In genomic region chr12:53046655-53047220, GRCh38 we compare ENCODE assay signal across 8 cellular contexts. TPM values are rescaled to one million over a fixed set of nuclear protein-coding genes. Genes with fewer than 3 reads are reported as not detected.
DNase-seq lines count a peak whose midpoint lies in the region; ATAC-seq and TF ChIP-seq lines count a peak whose summit lies in the region.

No MANE protein-coding gene starts in this region.

- no peak overlapping the region for H2BK15ac ChIP-seq in neuronal stem cell (ENCODE audit: low read length)

- H3K27me3 ChIP-seq in neuronal stem cell (ENCODE audit: control insufficient read depth in 3 of 3, insufficient read depth in 3 of 3, low read depth in 1 of 3, low read length in 3 of 3) = no peaks in the 10 kb centered on the region

- no peaks in the 10 kb centered on the region for H3K9me3 Mint-ChIP-seq in activated naive CD4-positive, alpha-beta T cell treated with anti-CD3 and anti-CD28 coated beads for 36 hours
- no peaks in the 10 kb centered on the region for H3K9me3 Mint-ChIP-seq in activated naive CD8-positive, alpha-beta T cell (ENCODE audit: low read depth)
- H3K9me3 Mint-ChIP-seq in type B pancreatic cell = no peaks in the 10 kb centered on the region

- H2BK12ac ChIP-seq in neuronal stem cell (ENCODE audit: low read length) = peak overlapping the region; percentile 41

- no peak for TF ChIP-seq CTCF in type B pancreatic cell (conservative IDR thresholded peaks at IDR 0.05)

- peak overlapping the region; percentile 43 for H3K27ac Mint-ChIP-seq in activated naive CD4-positive, alpha-beta T cell treated with anti-CD3 and anti-CD28 coated beads for 36 hours
- peak overlapping the region; percentile 85 for H3K27ac Mint-ChIP-seq in activated naive CD8-positive, alpha-beta T cell
- H3K27ac Mint-ChIP-seq in type B pancreatic cell = peak overlapping the region; percentile 93

- CTCF ChIA-PET in activated naive CD4-positive, alpha-beta T cell treated with anti-CD3 and anti-CD28 coated beads for 36 hours (lab: Charles Lee) = interaction anchor here (0.6 to 2.9 kb wide), 7 partner anchors 7 to 218 kb away, joined by 3 to 8 read pairs (median 3); partner anchors contain the start of gene SOAT2

- H3K4me1 ChIP-seq in neuronal stem cell (ENCODE audit: control insufficient read depth in 2 of 2, insufficient read depth in 1 of 2, low read depth in 1 of 2, low read length in 2 of 2) = peaks cover 37 to 51% of the 10 kb centered on the region in 2 donors

- H3K4me3 Mint-ChIP-seq in activated naive CD4-positive, alpha-beta T cell treated with anti-CD3 and anti-CD28 coated beads for 36 hours = peak overlapping the region; percentile 83
- peak overlapping the region; percentile 92 for H3K4me3 Mint-ChIP-seq in activated naive CD8-positive, alpha-beta T cell
- H3K4me3 Mint-ChIP-seq in type B pancreatic cell = peak overlapping the region; percentile 98

- peak overlapping the region; percentile 92 for H3K4me2 ChIP-seq in neuronal stem cell (ENCODE audit: insufficient read depth, low read length, poor library complexity, severe bottlenecking)

- peak overlapping the region; percentile 94 for H2AFZ ChIP-seq in neuronal stem cell (ENCODE audit: low read length)

- H3K14ac ChIP-seq in neuronal stem cell (ENCODE audit: low read length) = peak overlapping the region; percentile 90

- H3K4ac ChIP-seq in neuronal stem cell (ENCODE audit: low read length) = no peak overlapping the region

- peak overlapping the region; percentile 68 for H2AK5ac ChIP-seq in neuronal stem cell (ENCODE audit: low read depth, low read length)

- intact Hi-C loops in activated naive CD4-positive, alpha-beta T cell treated with anti-CD3 and anti-CD28 coated beads for 36 hours (cut with micrococcal nuclease) = loop anchor here (1.0 to 5.0 kb wide), 2 partner anchors 40 to 136 kb away; partner anchors contain the start of genes CSAD, EIF4B and ZNF740

- H4K8ac ChIP-seq in neuronal stem cell (ENCODE audit: low read depth, low read length) = peak overlapping the region; percentile 57

- peak; percentile 51 for DNase-seq in activated naive CD4-positive, alpha-beta T cell treated with anti-CD3 and anti-CD28 coated beads for 36 hours
- DNase-seq in activated naive CD4-positive, alpha-beta T cell treated with Interleukin-2 at 50 U/mL for 16 hours = no peak
- DNase-seq in NOMO-1 treated with dmso at 0.1 percent for 144 hours (lab: John Stamatoyannopoulos, UW; ENCODE audit: unreplicated experiment) (peak; percentile 59), globus pallidus (ENCODE audit: low spot score) (peak; percentile 92), neuronal stem cell (ENCODE audit: low spot score) (peak; percentile 54), type B pancreatic cell (ENCODE audit: extremely low spot score, unreplicated experiment) (no peak)

- H3K27me3 Mint-ChIP-seq in activated naive CD4-positive, alpha-beta T cell treated with anti-CD3 and anti-CD28 coated beads for 36 hours (ENCODE audit: low read depth) = peaks cover 4% of the 10 kb centered on the region
- no peaks in the 10 kb centered on the region for H3K27me3 Mint-ChIP-seq in activated naive CD8-positive, alpha-beta T cell
- H3K27me3 Mint-ChIP-seq in type B pancreatic cell = no peaks in the 10 kb centered on the region

- peak overlapping the region; percentile 64 to 81 for H3K4me3 ChIP-seq in neuronal stem cell (ENCODE audit: low read length in 2 of 2)

- H3K36me3 ChIP-seq in neuronal stem cell (replicated peaks in 1 of 2; ENCODE audit: control insufficient read depth in 2 of 2, insufficient read depth in 2 of 2, low read length in 2 of 2) = peaks cover 0 to 10% of the 10 kb centered on the region in 2 donors

- no peak overlapping the region for H2BK120ac ChIP-seq in neuronal stem cell (ENCODE audit: low read depth, low read length)

- peak overlapping the region; percentile 97 for H3K9ac ChIP-seq in neuronal stem cell (ENCODE audit: low read depth, low read length, poor library complexity)

- peak overlapping the region; percentile 85 for H2BK5ac ChIP-seq in neuronal stem cell (ENCODE audit: low read length)

- peak; percentile 18 for ATAC-seq in HG03097 (IDR thresholded peaks at IDR 0.05; ENCODE audit: low FRiP score, unreplicated experiment)

- H3K18ac ChIP-seq in neuronal stem cell (ENCODE audit: low read length) = peak overlapping the region; percentile 97

- peaks cover 2% of the 10 kb centered on the region for H3K36me3 Mint-ChIP-seq in activated naive CD4-positive, alpha-beta T cell treated with anti-CD3 and anti-CD28 coated beads for 36 hours (ENCODE audit: low read depth)
- H3K36me3 Mint-ChIP-seq in activated naive CD8-positive, alpha-beta T cell = no peaks in the 10 kb centered on the region
- peaks cover 8% of the 10 kb centered on the region for H3K36me3 Mint-ChIP-seq in type B pancreatic cell

- no peaks in the 10 kb centered on the region for H3K9me3 ChIP-seq in neuronal stem cell (replicated peaks in 1 of 2; ENCODE audit: control insufficient read depth in 2 of 2, insufficient read depth in 1 of 2, low read depth in 1 of 2, low read length in 2 of 2)

- no peaks in the 10 kb centered on the region for H3K79me1 ChIP-seq in neuronal stem cell (ENCODE audit: low read depth, low read length)

- H3K27ac ChIP-seq in neuronal stem cell (replicated peaks; ENCODE audit: low read length) = peak overlapping the region; percentile 39

- H3K23ac ChIP-seq in neuronal stem cell (ENCODE audit: low read depth, low read length, poor library complexity) = peak overlapping the region; percentile 97

- H3K4me1 Mint-ChIP-seq in activated naive CD4-positive, alpha-beta T cell treated with anti-CD3 and anti-CD28 coated beads for 36 hours (ENCODE audit: low read depth) = peaks cover 26% of the 10 kb centered on the region
- peaks cover 17% of the 10 kb centered on the region for H3K4me1 Mint-ChIP-seq in activated naive CD8-positive, alpha-beta T cell (ENCODE audit: low read depth)
- H3K4me1 Mint-ChIP-seq in type B pancreatic cell (ENCODE audit: unreplicated experiment) = peaks cover 57% of the 10 kb centered on the region

- WGBS in neuronal stem cell (ENCODE audit: extremely low coverage in 2 of 2, insufficient read length in 2 of 2, insufficient replicate concordance in 1 of 2), 2 donors = no CpG with 5 or more reads among the region's 44 CpGs

- H4K91ac ChIP-seq in neuronal stem cell (ENCODE audit: low read depth, low read length, poor library complexity) = no peak overlapping the region

RNA-seq across cellular contexts. Expression of gene TNS2, which starts 3.1 kb away (rescaled TPM):
- total RNA-seq in activated naive CD4-positive, alpha-beta T cell treated with anti-CD3 and anti-CD28 coated beads for 36 hours = under 1 TPM; 0.37 to 0.67 TPM
- polyA plus RNA-seq in neuronal stem cell (2013, experiment 1 of 2) = 1.6 TPM
- 0.83 TPM for polyA plus RNA-seq in neuronal stem cell (2013, experiment 2 of 2)
- total RNA-seq in type B pancreatic cell (ENCODE audit: low replicate concordance) = 3.5 and 21.8 TPM in 2 replicates

RNA-seq across cellular contexts. Expression of gene SPRYD3, which starts 32.5 kb away (rescaled TPM):
- total RNA-seq in activated naive CD4-positive, alpha-beta T cell treated with anti-CD3 and anti-CD28 coated beads for 36 hours = 10 to 100 TPM; 20.1 to 20.2 TPM
- 3.1 TPM for polyA plus RNA-seq in neuronal stem cell (2013, experiment 1 of 2)
- polyA plus RNA-seq in neuronal stem cell (2013, experiment 2 of 2) = 3.1 TPM
- total RNA-seq in type B pancreatic cell (ENCODE audit: low replicate concordance) = 22.1 and 43.0 TPM in 2 replicates

RNA-seq across cellular contexts. Expression of gene EIF4B, which starts 40.5 kb away (rescaled TPM):
- total RNA-seq in activated naive CD4-positive, alpha-beta T cell treated with anti-CD3 and anti-CD28 coated beads for 36 hours = 100 to 1,000 TPM; 813 to 821 TPM
- polyA plus RNA-seq in neuronal stem cell (2013, experiment 1 of 2) = 468 TPM
- polyA plus RNA-seq in neuronal stem cell (2013, experiment 2 of 2) = 496 TPM
- 450 and 521 TPM in 2 replicates for total RNA-seq in type B pancreatic cell (ENCODE audit: low replicate concordance)

RNA-seq across cellular contexts. Expression of gene IGFBP6, which starts 50.7 kb away (rescaled TPM):
- total RNA-seq in activated naive CD4-positive, alpha-beta T cell treated with anti-CD3 and anti-CD28 coated beads for 36 hours = 1 to 10 TPM; 3.7 to 6.4 TPM
- polyA plus RNA-seq in neuronal stem cell (2013, experiment 1 of 2) = 0.43 TPM
- polyA plus RNA-seq in neuronal stem cell (2013, experiment 2 of 2) = 0.53 TPM
- total RNA-seq in type B pancreatic cell (ENCODE audit: low replicate concordance) = 25.1 and 40.3 TPM in 2 replicates

RNA-seq across cellular contexts. Expression of gene SOAT2, which starts 56.5 kb away (rescaled TPM):
- under 1 TPM; 0.74 to 0.81 TPM for total RNA-seq in activated naive CD4-positive, alpha-beta T cell treated with anti-CD3 and anti-CD28 coated beads for 36 hours
- polyA plus RNA-seq in neuronal stem cell (2013, experiment 1 of 2) = not detected
- not detected for polyA plus RNA-seq in neuronal stem cell (2013, experiment 2 of 2)
- 0.97 and 1.9 TPM in 2 replicates for total RNA-seq in type B pancreatic cell (ENCODE audit: low replicate concordance)

Comparison
In these comparisons a context has a peak if more than half of its experiments do, and no peak if none do; other contexts are left out.
1. DNase-seq: peak in activated naive CD4-positive, alpha-beta T cell treated with anti-CD3 and anti-CD28 coated beads for 36 hours (single experiment), NOMO-1 treated with dmso at 0.1 percent for 144 hours (single experiment), globus pallidus (single experiment) and neuronal stem cell (single experiment); none in activated naive CD4-positive, alpha-beta T cell treated with Interleukin-2 at 50 U/mL for 16 hours (single experiment) and type B pancreatic cell (single experiment).
2. H3K27ac Mint-ChIP-seq: peak in every context shown above with its lines; median percentile 93 in type B pancreatic cell; 85 in activated naive CD8-positive, alpha-beta T cell; 43 in activated naive CD4-positive, alpha-beta T cell treated with anti-CD3 and anti-CD28 coated beads for 36 hours.
3. Peak in every context shown above with its lines, with median percentiles within 50 percentile points of each other: H3K4me3 Mint-ChIP-seq.